ENCODE assay signal across 13 cellular contexts in the genomic region with DNA sequence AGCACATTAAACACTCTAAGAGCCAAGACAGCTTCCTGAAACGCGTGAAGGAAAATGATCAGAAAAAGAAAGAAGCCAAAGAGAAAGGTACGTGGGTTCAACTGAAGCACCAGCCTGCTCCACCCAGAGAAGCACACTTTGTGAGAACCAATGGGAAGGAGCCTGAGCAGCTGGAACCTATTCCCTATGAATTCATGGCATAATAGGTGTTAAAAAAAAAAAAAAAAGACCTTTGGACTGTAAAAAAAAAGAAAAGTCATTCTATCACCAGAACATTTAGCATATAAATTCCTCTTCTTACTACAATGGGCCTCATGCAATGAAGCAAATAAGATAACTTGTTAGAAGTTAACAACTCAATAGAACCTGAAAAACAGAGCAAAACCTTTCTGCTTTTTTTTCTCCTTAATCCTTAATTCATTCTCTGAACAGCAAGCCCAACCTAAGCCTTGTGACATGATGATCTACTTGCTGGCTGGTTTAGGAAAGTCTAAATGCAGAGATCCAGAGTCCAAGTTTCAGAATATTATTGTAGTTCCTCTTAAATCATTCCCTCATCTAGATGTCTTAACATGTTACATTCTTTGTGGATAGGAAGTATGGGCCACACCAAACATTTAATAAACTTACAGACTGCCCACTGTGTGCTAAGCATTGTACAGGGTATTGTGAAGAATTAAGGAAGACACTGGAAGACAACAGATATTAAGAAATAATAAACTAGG.
"Had no signal": no experiment of that assay in that cellular context is flagged by ENCODE, and none has a peak within 500 bp of the region (broad histone marks: within the 10 kb centered on the region; RNA-seq: fewer than 3 reads in every experiment).

No MANE protein-coding gene starts in this region.

- H3K36me3 ChIP-seq: cardiac muscle cell had no signal

- H3K4me3 ChIP-seq: cardiac muscle cell, spleen had no signal

- FAIRE-seq: astrocyte, endometrium had no signal

- H3K9me3 ChIP-seq: spleen had no signal

- H3K27me3 ChIP-seq: cardiac muscle cell, spleen had no signal

- DNase-seq: activated CD4-positive, alpha-beta T cell treated with anti-CD3 and anti-CD28 coated beads, Interleukin-2, amount 50 U/mL, for 4 hours; activated naive CD4-positive, alpha-beta T cell treated with anti-CD3 and anti-CD28 coated beads, Interleukin-2, amount 50 U/mL, for 16 hours; kidney glomerular epithelial cell; nephron progenitor cell; spleen; stimulated activated CD4-positive, alpha-beta T cell treated with anti-CD3 and anti-CD28 coated beads, Interleukin-1b, Interleukin-23, amount 100 ng/mL, for 48 hours; stimulated activated naive CD8-positive, alpha-beta T cell treated with anti-CD3 and anti-CD28 coated beads, Interleukin-15, amount 100 ng/mL, for 72 hours; SW 1271 had no signal

- H3K4me1 ChIP-seq: spleen had no signal

- ATAC-seq: esophagus mucosa; sciatic nerve; stimulated activated naive CD8-positive, alpha-beta T cell treated with anti-CD3 and anti-CD28 coated beads, Interleukin-15, amount 100 ng/mL, for 72 hours had no signal

- H3K27ac ChIP-seq: cardiac muscle cell, spleen had no signal
